ENCODE assay signal across 8 cellular contexts in the genomic region with DNA sequence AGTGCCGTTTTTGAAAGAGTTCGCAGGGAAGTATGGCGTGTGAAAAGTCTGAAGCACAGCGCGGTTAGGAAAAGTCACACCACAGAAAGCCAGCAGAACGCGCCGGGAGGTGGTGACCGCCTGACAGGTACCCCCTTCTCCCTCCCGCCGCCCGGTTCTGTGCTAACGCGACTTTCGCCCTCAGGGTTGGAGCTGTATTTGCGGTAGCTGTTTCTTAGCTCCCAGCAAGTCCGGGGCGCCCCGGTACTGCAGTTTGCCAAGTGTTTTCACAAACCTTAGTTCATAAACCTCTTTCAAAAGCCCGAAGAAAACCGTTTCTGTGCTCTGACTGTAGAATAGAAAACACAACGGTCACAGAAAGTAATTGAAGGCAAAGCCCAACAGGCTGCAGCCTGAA.
DNase-seq lines count a peak whose midpoint lies in the region; ATAC-seq and TF ChIP-seq lines count a peak whose summit lies in the region.

No MANE protein-coding gene starts in this region.

- ATAC-seq in GM18907 (IDR thresholded peaks at IDR 0.05; ENCODE audit: unreplicated experiment) (peak; percentile 70), HG03103 (IDR thresholded peaks at IDR 0.05; ENCODE audit: low read depth, unreplicated experiment) (peak; percentile 40)

- no peak for TF ChIP-seq CTCF in astrocyte of the spinal cord (IDR thresholded peaks at IDR 0.05; ENCODE audit: low read depth, low read length)

- in situ Hi-C loops in astrocyte of the spinal cord (cut with HindIII; ENCODE audit: low sequenced_read_pairs) = no loop called here

- DNase-seq in AG20443 (ENCODE audit: low spot score) (peak; percentile 52), SHP77 treated with DMSO at 0.1 percent for 48 hours (lab: John Stamatoyannopoulos, UW) (peak; percentile 71), astrocyte of the spinal cord (ENCODE audit: low read depth, low spot score) (peak; percentile 77), iPS-NIHi7 (ENCODE audit: extremely low spot score) (peak; percentile 33), GF-D8 (lab: John Stamatoyannopoulos, UW) (no peak)
- peak; percentile 33 for DNase-seq in stimulated activated CD4-positive, alpha-beta T cell treated with anti-CD3 and anti-CD28 coated beads, Interleukin-12 subunit alpha, Interleukin-12 subunit beta, amount 100 ng/mL, for 4 hours

- peak overlapping the region; percentile 82 for H3K4me3 ChIP-seq in astrocyte of the spinal cord (ENCODE audit: low read depth, low read length)
